In genomic region chrX:42824541-42824940, GRCh38 we compare ENCODE assay signal across 36 cellular contexts. TPM values are rescaled to one million over a fixed set of nuclear protein-coding genes. Genes with fewer than 3 reads are reported as not detected.
"Had no signal": no experiment of that assay in that cellular context is flagged by ENCODE, and none has a peak within 500 bp of the region (broad histone marks: within the 10 kb centered on the region; RNA-seq: fewer than 3 reads in every experiment).

No MANE protein-coding gene starts in this region.

- H3K4me2 ChIP-seq: KMS-11 had no signal

- H3K27me3 Mint-ChIP-seq: activated B cell treated with CpG ODN at 0.5 μM for 24 hours; activated CD8-positive, alpha-beta T cell treated with anti-CD3 and anti-CD28 coated beads for 36 hours; activated naive CD8-positive, alpha-beta T cell treated with anti-CD3 and anti-CD28 coated beads for 36 hours; activated T-helper 17 cell treated with anti-CD3 and anti-CD28 coated beads, Interleukin-2, amount 50 U/mL, for 72 hours; central memory CD8-positive, alpha-beta T cell had no signal

- H3K9me3 ChIP-seq: Peyer's patch had no signal

- H3K9me3 Mint-ChIP-seq: activated B cell treated with CpG ODN at 0.5 μM for 24 hours; activated naive CD8-positive, alpha-beta T cell treated with anti-CD3 and anti-CD28 coated beads for 36 hours; activated T-cell treated with anti-CD3 and anti-CD28 coated beads, Interleukin-2, amount 50 U/mL, for 72 hours; activated T-helper 17 cell treated with anti-CD3 and anti-CD28 coated beads, Interleukin-2, amount 50 U/mL, for 72 hours; central memory CD8-positive, alpha-beta T cell had no signal

- H3K4me3 Mint-ChIP-seq: activated B cell treated with CpG ODN at 0.5 μM for 24 hours; activated CD8-positive, alpha-beta T cell treated with anti-CD3 and anti-CD28 coated beads for 36 hours; activated naive CD8-positive, alpha-beta T cell treated with anti-CD3 and anti-CD28 coated beads for 36 hours; activated T-cell treated with anti-CD3 and anti-CD28 coated beads, Interleukin-2, amount 50 U/mL, for 72 hours; activated T-helper 17 cell treated with anti-CD3 and anti-CD28 coated beads, Interleukin-2, amount 50 U/mL, for 72 hours; central memory CD8-positive, alpha-beta T cell had no signal

- H3K4me1 ChIP-seq: Peyer's patch had no signal

- H3K27ac Mint-ChIP-seq: activated B cell treated with CpG ODN at 0.5 μM for 24 hours; activated CD8-positive, alpha-beta T cell treated with anti-CD3 and anti-CD28 coated beads for 36 hours; activated naive CD8-positive, alpha-beta T cell treated with anti-CD3 and anti-CD28 coated beads for 36 hours; activated T-cell treated with anti-CD3 and anti-CD28 coated beads, Interleukin-2, amount 50 U/mL, for 72 hours; activated T-helper 17 cell treated with anti-CD3 and anti-CD28 coated beads, Interleukin-2, amount 50 U/mL, for 72 hours had no signal

- H3K9ac ChIP-seq: KMS-11 had no signal

- H3K27ac ChIP-seq: brain microvascular endothelial cell, KMS-11, Peyer's patch, VCaP had no signal

- DNase-seq: activated B cell treated with CpG ODN at 0.5 μM for 24 hours; activated CD4-positive, alpha-beta T cell treated with anti-CD3 and anti-CD28 coated beads for 48 hours; activated CD4-positive, alpha-beta T cell treated with anti-CD3 and anti-CD28 coated beads, Interleukin-2, amount 50 U/mL, for 4 hours; activated CD4-positive, CD25-positive, alpha-beta regulatory T cell treated with anti-CD3 and anti-CD28 coated beads, Interleukin-2, amount 50 U/mL, for 72 hours; activated CD8-positive, alpha-beta T cell treated with anti-CD3 and anti-CD28 coated beads for 36 hours; activated effector memory CD4-positive, alpha-beta T cell treated with anti-CD3 and anti-CD28 coated beads, Interleukin-2, amount 50 U/mL, for 16 hours; activated naive CD4-positive, alpha-beta T cell; activated naive CD4-positive, alpha-beta T cell treated with anti-CD3 and anti-CD28 coated beads, Interleukin-2, amount 50 U/mL, for 16 hours; activated naive CD8-positive, alpha-beta T cell treated with anti-CD3 and anti-CD28 coated beads for 36 hours; activated T-cell treated with anti-CD3 and anti-CD28 coated beads, Interleukin-2, amount 50 U/mL, for 1 hour; activated T-cell treated with anti-CD3 and anti-CD28 coated beads, Interleukin-2, amount 50 U/mL, for 72 hours; amniotic stem cell; aorta; brain microvascular endothelial cell; NCI-H1092 treated with DMSO at 0.1 percent for 48 hours; NCI-H1417 treated with DMSO at 0.1 percent for 48 hours; NCI-H187 treated with DMSO at 0.1 percent for 48 hours; NCI-H2081; NCI-H345; NCI-H524 treated with DMSO at 0.1 percent for 48 hours; NCI-H748 treated with DMSO at 0.1 percent for 48 hours; NK-92 treated with Interleukin-12 subunit alpha and Interleukin-12 subunit beta, amount 100 ng/mL, for 24 hours; PC-3; Peyer's patch; RPMI8226; SW 1271; T-helper 1 cell; T-helper 2 cell; T-helper 9 cell had no signal

- ATAC-seq: activated CD8-positive, alpha-beta T cell treated with anti-CD3 and anti-CD28 coated beads for 36 hours; activated T-cell treated with anti-CD3 and anti-CD28 coated beads, Interleukin-2, amount 50 U/mL, for 72 hours; activated T-helper 17 cell treated with anti-CD3 and anti-CD28 coated beads, Interleukin-2, amount 50 U/mL, for 72 hours; PC-3 had no signal

- H3K27me3 ChIP-seq: brain microvascular endothelial cell, Peyer's patch had no signal

- H3K4me1 Mint-ChIP-seq: activated B cell treated with CpG ODN at 0.5 μM for 24 hours; activated naive CD8-positive, alpha-beta T cell treated with anti-CD3 and anti-CD28 coated beads for 36 hours; activated T-helper 17 cell treated with anti-CD3 and anti-CD28 coated beads, Interleukin-2, amount 50 U/mL, for 72 hours; central memory CD8-positive, alpha-beta T cell had no signal

- H3K4me3 ChIP-seq: Peyer's patch had no signal

- H3K36me3 ChIP-seq: brain microvascular endothelial cell, Peyer's patch had no signal

RNA-seq across cellular contexts. Expression of gene PPP1R2C, which starts 46.6 kb away (rescaled TPM):
- total RNA-seq: activated B cell treated with CpG ODN at 0.5 μM for 24 hours; activated CD8-positive, alpha-beta memory T cell treated with anti-CD3 and anti-CD28 coated beads for 36 hours; activated CD8-positive, alpha-beta T cell treated with anti-CD3 and anti-CD28 coated beads for 36 hours; activated naive CD8-positive, alpha-beta T cell treated with anti-CD3 and anti-CD28 coated beads for 36 hours; activated T-helper 17 cell treated with anti-CD3 and anti-CD28 coated beads, Interleukin-2, amount 50 U/mL, for 72 hours; aorta; LHCN-M2; NCI-H460; PC-3; Peyer's patch had no signal
- polyA plus RNA-seq: aorta had no signal
